1 cellular context compared by ENCODE assay signal in the genomic region with DNA sequence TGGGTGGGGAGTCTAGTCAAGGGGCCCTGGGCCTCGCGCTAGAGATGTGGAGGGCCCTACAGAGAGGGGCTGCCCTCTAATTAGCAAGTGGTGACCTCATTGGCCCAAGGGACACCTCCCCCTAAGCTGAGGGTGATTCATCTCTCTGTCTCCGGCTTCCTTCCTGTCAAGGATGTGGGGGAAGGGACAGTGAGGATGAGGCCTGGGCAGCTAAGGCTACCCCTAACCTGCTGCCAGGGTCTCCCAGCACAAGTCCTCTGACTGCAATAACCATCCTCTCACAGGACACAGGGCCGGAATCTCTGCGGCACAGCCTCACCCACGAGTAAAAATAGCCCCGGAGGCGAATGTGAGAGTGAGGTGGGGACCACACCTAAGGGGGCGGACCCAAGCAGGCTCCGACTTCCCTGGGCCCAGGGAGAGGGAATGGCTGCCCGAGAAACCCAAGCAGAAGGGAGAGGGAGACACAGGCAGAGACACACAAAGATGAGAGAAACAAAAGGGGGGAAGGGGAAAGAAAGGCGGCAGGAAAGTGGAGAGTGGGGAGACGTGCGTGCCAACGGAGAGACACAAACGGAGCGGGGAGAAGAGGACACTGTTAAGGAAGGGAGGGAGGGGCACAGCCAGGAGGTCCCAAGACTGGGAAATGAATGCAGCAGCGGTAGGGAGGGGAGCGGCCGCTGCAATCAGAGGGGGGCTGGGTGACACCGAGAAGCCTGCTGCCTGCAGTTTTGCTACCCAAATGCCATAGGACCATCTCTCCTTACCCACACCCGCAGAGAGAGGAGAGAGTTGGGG.
A peak's percentile ranks its signal among the peaks of the same experiment; 100 is the strongest.
TF ChIP-seq lines count a peak whose summit lies in the region.

No MANE protein-coding gene starts in this region.

TF ChIP-seq in HepG2, 621 proteins besides CTCF, POLR2A, EP300 and RAD21 (continued from another document and continues in another):
- TF ChIP-seq, protein P1, sequence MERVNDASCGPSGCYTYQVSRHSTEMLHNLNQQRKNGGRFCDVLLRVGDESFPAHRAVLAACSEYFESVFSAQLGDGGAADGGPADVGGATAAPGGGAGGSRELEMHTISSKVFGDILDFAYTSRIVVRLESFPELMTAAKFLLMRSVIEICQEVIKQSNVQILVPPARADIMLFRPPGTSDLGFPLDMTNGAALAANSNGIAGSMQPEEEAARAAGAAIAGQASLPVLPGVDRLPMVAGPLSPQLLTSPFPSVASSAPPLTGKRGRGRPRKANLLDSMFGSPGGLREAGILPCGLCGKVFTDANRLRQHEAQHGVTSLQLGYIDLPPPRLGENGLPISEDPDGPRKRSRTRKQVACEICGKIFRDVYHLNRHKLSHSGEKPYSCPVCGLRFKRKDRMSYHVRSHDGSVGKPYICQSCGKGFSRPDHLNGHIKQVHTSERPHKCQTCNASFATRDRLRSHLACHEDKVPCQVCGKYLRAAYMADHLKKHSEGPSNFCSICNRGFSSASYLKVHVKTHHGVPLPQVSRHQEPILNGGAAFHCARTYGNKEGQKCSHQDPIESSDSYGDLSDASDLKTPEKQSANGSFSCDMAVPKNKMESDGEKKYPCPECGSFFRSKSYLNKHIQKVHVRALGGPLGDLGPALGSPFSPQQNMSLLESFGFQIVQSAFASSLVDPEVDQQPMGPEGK (CRISPR knock-in tag; IDR thresholded peaks at IDR 0.05): peak; percentile 51; the same call in 1 of the 2 replicates
- TF ChIP-seq, protein P2, sequence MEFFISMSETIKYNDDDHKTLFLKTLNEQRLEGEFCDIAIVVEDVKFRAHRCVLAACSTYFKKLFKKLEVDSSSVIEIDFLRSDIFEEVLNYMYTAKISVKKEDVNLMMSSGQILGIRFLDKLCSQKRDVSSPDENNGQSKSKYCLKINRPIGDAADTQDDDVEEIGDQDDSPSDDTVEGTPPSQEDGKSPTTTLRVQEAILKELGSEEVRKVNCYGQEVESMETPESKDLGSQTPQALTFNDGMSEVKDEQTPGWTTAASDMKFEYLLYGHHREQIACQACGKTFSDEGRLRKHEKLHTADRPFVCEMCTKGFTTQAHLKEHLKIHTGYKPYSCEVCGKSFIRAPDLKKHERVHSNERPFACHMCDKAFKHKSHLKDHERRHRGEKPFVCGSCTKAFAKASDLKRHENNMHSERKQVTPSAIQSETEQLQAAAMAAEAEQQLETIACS (CRISPR knock-in tag; IDR thresholded peaks at IDR 0.05): no peak
- TF ChIP-seq, protein P3, sequence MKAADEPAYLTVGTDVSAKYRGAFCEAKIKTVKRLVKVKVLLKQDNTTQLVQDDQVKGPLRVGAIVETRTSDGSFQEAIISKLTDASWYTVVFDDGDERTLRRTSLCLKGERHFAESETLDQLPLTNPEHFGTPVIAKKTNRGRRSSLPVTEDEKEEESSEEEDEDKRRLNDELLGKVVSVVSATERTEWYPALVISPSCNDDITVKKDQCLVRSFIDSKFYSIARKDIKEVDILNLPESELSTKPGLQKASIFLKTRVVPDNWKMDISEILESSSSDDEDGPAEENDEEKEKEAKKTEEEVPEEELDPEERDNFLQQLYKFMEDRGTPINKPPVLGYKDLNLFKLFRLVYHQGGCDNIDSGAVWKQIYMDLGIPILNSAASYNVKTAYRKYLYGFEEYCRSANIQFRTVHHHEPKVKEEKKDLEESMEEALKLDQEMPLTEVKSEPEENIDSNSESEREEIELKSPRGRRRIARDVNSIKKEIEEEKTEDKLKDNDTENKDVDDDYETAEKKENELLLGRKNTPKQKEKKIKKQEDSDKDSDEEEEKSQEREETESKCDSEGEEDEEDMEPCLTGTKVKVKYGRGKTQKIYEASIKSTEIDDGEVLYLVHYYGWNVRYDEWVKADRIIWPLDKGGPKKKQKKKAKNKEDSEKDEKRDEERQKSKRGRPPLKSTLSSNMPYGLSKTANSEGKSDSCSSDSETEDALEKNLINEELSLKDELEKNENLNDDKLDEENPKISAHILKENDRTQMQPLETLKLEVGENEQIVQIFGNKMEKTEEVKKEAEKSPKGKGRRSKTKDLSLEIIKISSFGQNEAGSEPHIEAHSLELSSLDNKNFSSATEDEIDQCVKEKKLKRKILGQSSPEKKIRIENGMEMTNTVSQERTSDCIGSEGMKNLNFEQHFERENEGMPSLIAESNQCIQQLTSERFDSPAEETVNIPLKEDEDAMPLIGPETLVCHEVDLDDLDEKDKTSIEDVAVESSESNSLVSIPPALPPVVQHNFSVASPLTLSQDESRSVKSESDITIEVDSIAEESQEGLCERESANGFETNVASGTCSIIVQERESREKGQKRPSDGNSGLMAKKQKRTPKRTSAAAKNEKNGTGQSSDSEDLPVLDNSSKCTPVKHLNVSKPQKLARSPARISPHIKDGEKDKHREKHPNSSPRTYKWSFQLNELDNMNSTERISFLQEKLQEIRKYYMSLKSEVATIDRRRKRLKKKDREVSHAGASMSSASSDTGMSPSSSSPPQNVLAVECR (CRISPR knock-in tag; IDR thresholded peaks at IDR 0.05; ENCODE audit: borderline replicate concordance): peak; percentile 49; the same call in 1 of the 2 replicates
- TF ChIP-seq MYC (CRISPR knock-in tag; IDR thresholded peaks at IDR 0.05; ENCODE audit: borderline replicate concordance): no peak
- no peak for TF ChIP-seq ZNF446 (CRISPR knock-in tag; IDR thresholded peaks at IDR 0.05)
- TF ChIP-seq ARNTL (CRISPR knock-in tag; IDR thresholded peaks at IDR 0.05): no peak; the same call in 1 of the 2 replicates
- peak; percentile 45; the same call in 1 of the 2 replicates for TF ChIP-seq ELF3 (CRISPR knock-in tag; IDR thresholded peaks at IDR 0.05)
- TF ChIP-seq BCL6 (CRISPR knock-in tag; IDR thresholded peaks at IDR 0.05): 0 out of 2 replicates have a peak, but pooled peaks have one; percentile 13
- TF ChIP-seq, protein P4, sequence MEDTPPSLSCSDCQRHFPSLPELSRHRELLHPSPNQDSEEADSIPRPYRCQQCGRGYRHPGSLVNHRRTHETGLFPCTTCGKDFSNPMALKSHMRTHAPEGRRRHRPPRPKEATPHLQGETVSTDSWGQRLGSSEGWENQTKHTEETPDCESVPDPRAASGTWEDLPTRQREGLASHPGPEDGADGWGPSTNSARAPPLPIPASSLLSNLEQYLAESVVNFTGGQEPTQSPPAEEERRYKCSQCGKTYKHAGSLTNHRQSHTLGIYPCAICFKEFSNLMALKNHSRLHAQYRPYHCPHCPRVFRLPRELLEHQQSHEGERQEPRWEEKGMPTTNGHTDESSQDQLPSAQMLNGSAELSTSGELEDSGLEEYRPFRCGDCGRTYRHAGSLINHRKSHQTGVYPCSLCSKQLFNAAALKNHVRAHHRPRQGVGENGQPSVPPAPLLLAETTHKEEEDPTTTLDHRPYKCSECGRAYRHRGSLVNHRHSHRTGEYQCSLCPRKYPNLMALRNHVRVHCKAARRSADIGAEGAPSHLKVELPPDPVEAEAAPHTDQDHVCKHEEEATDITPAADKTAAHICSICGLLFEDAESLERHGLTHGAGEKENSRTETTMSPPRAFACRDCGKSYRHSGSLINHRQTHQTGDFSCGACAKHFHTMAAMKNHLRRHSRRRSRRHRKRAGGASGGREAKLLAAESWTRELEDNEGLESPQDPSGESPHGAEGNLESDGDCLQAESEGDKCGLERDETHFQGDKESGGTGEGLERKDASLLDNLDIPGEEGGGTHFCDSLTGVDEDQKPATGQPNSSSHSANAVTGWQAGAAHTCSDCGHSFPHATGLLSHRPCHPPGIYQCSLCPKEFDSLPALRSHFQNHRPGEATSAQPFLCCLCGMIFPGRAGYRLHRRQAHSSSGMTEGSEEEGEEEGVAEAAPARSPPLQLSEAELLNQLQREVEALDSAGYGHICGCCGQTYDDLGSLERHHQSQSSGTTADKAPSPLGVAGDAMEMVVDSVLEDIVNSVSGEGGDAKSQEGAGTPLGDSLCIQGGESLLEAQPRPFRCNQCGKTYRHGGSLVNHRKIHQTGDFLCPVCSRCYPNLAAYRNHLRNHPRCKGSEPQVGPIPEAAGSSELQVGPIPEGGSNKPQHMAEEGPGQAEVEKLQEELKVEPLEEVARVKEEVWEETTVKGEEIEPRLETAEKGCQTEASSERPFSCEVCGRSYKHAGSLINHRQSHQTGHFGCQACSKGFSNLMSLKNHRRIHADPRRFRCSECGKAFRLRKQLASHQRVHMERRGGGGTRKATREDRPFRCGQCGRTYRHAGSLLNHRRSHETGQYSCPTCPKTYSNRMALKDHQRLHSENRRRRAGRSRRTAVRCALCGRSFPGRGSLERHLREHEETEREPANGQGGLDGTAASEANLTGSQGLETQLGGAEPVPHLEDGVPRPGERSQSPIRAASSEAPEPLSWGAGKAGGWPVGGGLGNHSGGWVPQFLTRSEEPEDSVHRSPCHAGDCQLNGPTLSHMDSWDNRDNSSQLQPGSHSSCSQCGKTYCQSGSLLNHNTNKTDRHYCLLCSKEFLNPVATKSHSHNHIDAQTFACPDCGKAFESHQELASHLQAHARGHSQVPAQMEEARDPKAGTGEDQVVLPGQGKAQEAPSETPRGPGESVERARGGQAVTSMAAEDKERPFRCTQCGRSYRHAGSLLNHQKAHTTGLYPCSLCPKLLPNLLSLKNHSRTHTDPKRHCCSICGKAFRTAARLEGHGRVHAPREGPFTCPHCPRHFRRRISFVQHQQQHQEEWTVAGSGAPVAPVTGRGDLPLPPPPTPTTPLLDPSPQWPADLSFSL (CRISPR knock-in tag; IDR thresholded peaks at IDR 0.05): peak; percentile 56; the same call in 1 of the 2 replicates
- TF ChIP-seq SIN3A (IDR thresholded peaks at IDR 0.05; ENCODE audit: borderline replicate concordance, low read depth, low read length): peak; percentile 69; the same call in 1 of the 2 replicates
- TF ChIP-seq, protein P5, sequence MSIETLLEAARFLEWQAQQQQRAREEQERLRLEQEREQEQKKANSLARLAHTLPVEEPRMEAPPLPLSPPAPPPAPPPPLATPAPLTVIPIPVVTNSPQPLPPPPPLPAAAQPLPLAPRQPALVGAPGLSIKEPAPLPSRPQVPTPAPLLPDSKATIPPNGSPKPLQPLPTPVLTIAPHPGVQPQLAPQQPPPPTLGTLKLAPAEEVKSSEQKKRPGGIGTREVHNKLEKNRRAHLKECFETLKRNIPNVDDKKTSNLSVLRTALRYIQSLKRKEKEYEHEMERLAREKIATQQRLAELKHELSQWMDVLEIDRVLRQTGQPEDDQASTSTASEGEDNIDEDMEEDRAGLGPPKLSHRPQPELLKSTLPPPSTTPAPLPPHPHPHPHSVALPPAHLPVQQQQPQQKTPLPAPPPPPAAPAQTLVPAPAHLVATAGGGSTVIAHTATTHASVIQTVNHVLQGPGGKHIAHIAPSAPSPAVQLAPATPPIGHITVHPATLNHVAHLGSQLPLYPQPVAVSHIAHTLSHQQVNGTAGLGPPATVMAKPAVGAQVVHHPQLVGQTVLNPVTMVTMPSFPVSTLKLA (IDR thresholded peaks at IDR 0.05): no peak
- no peak for TF ChIP-seq ZNF30 (CRISPR knock-in tag; IDR thresholded peaks at IDR 0.05)
- TF ChIP-seq, protein P6, sequence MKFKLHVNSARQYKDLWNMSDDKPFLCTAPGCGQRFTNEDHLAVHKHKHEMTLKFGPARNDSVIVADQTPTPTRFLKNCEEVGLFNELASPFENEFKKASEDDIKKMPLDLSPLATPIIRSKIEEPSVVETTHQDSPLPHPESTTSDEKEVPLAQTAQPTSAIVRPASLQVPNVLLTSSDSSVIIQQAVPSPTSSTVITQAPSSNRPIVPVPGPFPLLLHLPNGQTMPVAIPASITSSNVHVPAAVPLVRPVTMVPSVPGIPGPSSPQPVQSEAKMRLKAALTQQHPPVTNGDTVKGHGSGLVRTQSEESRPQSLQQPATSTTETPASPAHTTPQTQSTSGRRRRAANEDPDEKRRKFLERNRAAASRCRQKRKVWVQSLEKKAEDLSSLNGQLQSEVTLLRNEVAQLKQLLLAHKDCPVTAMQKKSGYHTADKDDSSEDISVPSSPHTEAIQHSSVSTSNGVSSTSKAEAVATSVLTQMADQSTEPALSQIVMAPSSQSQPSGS (CRISPR knock-in tag; IDR thresholded peaks at IDR 0.05): no peak
- 0 out of 2 replicates have a peak, but pooled peaks have one; percentile 12 for TF ChIP-seq ZNF543 (CRISPR knock-in tag; IDR thresholded peaks at IDR 0.05)
- TF ChIP-seq FOXA3 (CRISPR knock-in tag; IDR thresholded peaks at IDR 0.05): no peak
- TF ChIP-seq GABPA (IDR thresholded peaks at IDR 0.05; ENCODE audit: low read depth, low read length): no peak
- TF ChIP-seq GABPA (CRISPR knock-in tag; IDR thresholded peaks at IDR 0.05; ENCODE audit: low read depth): peak; percentile 77
- no peak for TF ChIP-seq PAWR (CRISPR knock-in tag; IDR thresholded peaks at IDR 0.05; ENCODE audit: borderline replicate concordance)
- TF ChIP-seq, protein P7, sequence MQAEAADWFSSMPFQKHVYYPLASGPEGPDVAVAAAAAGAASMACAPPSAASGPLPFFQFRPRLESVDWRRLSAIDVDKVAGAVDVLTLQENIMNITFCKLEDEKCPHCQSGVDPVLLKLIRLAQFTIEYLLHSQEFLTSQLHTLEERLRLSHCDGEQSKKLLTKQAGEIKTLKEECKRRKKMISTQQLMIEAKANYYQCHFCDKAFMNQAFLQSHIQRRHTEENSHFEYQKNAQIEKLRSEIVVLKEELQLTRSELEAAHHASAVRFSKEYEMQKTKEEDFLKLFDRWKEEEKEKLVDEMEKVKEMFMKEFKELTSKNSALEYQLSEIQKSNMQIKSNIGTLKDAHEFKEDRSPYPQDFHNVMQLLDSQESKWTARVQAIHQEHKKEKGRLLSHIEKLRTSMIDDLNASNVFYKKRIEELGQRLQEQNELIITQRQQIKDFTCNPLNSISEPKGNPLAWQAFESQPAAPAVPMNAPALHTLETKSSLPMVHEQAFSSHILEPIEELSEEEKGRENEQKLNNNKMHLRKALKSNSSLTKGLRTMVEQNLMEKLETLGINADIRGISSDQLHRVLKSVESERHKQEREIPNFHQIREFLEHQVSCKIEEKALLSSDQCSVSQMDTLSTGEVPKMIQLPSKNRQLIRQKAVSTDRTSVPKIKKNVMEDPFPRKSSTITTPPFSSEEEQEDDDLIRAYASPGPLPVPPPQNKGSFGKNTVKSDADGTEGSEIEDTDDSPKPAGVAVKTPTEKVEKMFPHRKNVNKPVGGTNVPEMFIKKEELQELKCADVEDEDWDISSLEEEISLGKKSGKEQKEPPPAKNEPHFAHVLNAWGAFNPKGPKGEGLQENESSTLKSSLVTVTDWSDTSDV (CRISPR knock-in tag; IDR thresholded peaks at IDR 0.05): 0 out of 2 replicates have a peak, but pooled peaks have one; percentile 75
- TF ChIP-seq ZNF138 (CRISPR knock-in tag; IDR thresholded peaks at IDR 0.05; ENCODE audit: low read depth): no peak
- TF ChIP-seq, protein P8, sequence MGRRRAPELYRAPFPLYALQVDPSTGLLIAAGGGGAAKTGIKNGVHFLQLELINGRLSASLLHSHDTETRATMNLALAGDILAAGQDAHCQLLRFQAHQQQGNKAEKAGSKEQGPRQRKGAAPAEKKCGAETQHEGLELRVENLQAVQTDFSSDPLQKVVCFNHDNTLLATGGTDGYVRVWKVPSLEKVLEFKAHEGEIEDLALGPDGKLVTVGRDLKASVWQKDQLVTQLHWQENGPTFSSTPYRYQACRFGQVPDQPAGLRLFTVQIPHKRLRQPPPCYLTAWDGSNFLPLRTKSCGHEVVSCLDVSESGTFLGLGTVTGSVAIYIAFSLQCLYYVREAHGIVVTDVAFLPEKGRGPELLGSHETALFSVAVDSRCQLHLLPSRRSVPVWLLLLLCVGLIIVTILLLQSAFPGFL (CRISPR knock-in tag; IDR thresholded peaks at IDR 0.05): no peak
